Comparison of ENCODE assay signal across 27 cellular contexts in genomic region chr12:58819945-58820344, GRCh38.
DNase-seq lines count a peak whose midpoint lies in the region; ATAC-seq and TF ChIP-seq lines count a peak whose summit lies in the region.
"Had no signal": no experiment of that assay in that cellular context is flagged by ENCODE, and none has a peak within 500 bp of the region (broad histone marks: within the 10 kb centered on the region; RNA-seq: fewer than 3 reads in every experiment).

No MANE protein-coding gene starts in this region.

- no peaks in the 10 kb centered on the region for H3K9me3 ChIP-seq in sigmoid colon
- H3K9me3 ChIP-seq: Peyer's patch, prostate gland, SJSA1, transverse colon had no signal

- H3K36me3 Mint-ChIP-seq in effector memory CD8-positive, alpha-beta T cell (ENCODE audit: insufficient read depth), result no peaks in the 10 kb centered on the region
- H3K36me3 Mint-ChIP-seq: activated naive CD4-positive, alpha-beta T cell treated with anti-CD3 and anti-CD28 coated beads, Interleukin-2, amount 50 U/mL, for 24 hours; CD4-positive, CD25-positive, alpha-beta regulatory T cell; natural killer cell treated with Interleukin-12 subunit alpha and Interleukin-12 subunit beta and Interleukin-15 and Interleukin-18, amount 100 ng/mL, for 72 hours had no signal

- H3K27me3 ChIP-seq in KMS-11 (ENCODE audit: insufficient read depth, low read depth) (no peaks in the 10 kb centered on the region), sigmoid colon (no peaks in the 10 kb centered on the region)
- H3K27me3 ChIP-seq: Peyer's patch, SJSA1, transverse colon had no signal

- no peaks in the 10 kb centered on the region for H3K4me1 Mint-ChIP-seq in effector memory CD8-positive, alpha-beta T cell (ENCODE audit: low read depth in 2 of 2)
- H3K4me1 Mint-ChIP-seq: activated CD4-positive, alpha-beta T cell treated with anti-CD3 and anti-CD28 coated beads for 36 hours; activated naive CD4-positive, alpha-beta T cell treated with anti-CD3 and anti-CD28 coated beads, Interleukin-2, amount 50 U/mL, for 24 hours; CD4-positive, CD25-positive, alpha-beta regulatory T cell had no signal

- H3K4me1 ChIP-seq in KMS-11 (ENCODE audit: low read depth, poor library complexity, severe bottlenecking) (peaks cover 15% of the 10 kb centered on the region), sigmoid colon (peaks cover 0 to 14% (median 5%) of the 10 kb centered on the region in 4 donors)
- H3K4me1 ChIP-seq: Peyer's patch, prostate gland had no signal

- H3K9me3 Mint-ChIP-seq in effector memory CD8-positive, alpha-beta T cell, result peaks cover 6 to 10% of the 10 kb centered on the region in 2 donors
- H3K9me3 Mint-ChIP-seq: HFFc6 had no signal

- H3K79me2 ChIP-seq in KMS-11 (ENCODE audit: insufficient read depth, low read depth), result no peaks in the 10 kb centered on the region

- H3K27ac Mint-ChIP-seq in effector memory CD8-positive, alpha-beta T cell, result no peak overlapping the region
- H3K27ac Mint-ChIP-seq: activated CD4-positive, alpha-beta T cell treated with anti-CD3 and anti-CD28 coated beads for 36 hours; activated naive CD4-positive, alpha-beta T cell treated with anti-CD3 and anti-CD28 coated beads, Interleukin-2, amount 50 U/mL, for 24 hours; CD4-positive, CD25-positive, alpha-beta regulatory T cell; HFFc6; natural killer cell treated with Interleukin-12 subunit alpha and Interleukin-12 subunit beta and Interleukin-15 and Interleukin-18, amount 100 ng/mL, for 72 hours had no signal

- ATAC-seq in HG03196 (IDR thresholded peaks at IDR 0.05; ENCODE audit: unreplicated experiment) (no peak), HG03139 (IDR thresholded peaks at IDR 0.05; ENCODE audit: unreplicated experiment) (no peak)
- ATAC-seq in effector memory CD8-positive, alpha-beta T cell (replicated peaks), result no peak
- ATAC-seq: activated CD4-positive, alpha-beta T cell treated with anti-CD3 and anti-CD28 coated beads for 36 hours; natural killer cell treated with Interleukin-12 subunit alpha and Interleukin-12 subunit beta and Interleukin-15 and Interleukin-18, amount 100 ng/mL, for 72 hours had no signal

- H3K4me3 Mint-ChIP-seq in effector memory CD8-positive, alpha-beta T cell, result no peak overlapping the region
- H3K4me3 Mint-ChIP-seq: activated CD4-positive, alpha-beta T cell treated with anti-CD3 and anti-CD28 coated beads for 36 hours; activated naive CD4-positive, alpha-beta T cell treated with anti-CD3 and anti-CD28 coated beads, Interleukin-2, amount 50 U/mL, for 24 hours; CD4-positive, CD25-positive, alpha-beta regulatory T cell; HFFc6; natural killer cell treated with Interleukin-12 subunit alpha and Interleukin-12 subunit beta and Interleukin-15 and Interleukin-18, amount 100 ng/mL, for 72 hours had no signal

- H3K4me3 ChIP-seq in KMS-11 (IDR thresholded peaks at IDR 0.05; ENCODE audit: insufficient read depth, low read depth, low read length) (no peak overlapping the region), choroid plexus epithelial cell (ENCODE audit: low read depth, low read length) (no peak overlapping the region), sigmoid colon (no peak overlapping the region)
- H3K4me3 ChIP-seq: Peyer's patch, prostate gland, SJSA1, transverse colon had no signal

- H3K36me3 ChIP-seq in KMS-11 (ENCODE audit: insufficient read depth) (no peaks in the 10 kb centered on the region), sigmoid colon (no peaks in the 10 kb centered on the region)
- H3K36me3 ChIP-seq: Peyer's patch, prostate gland, SJSA1, transverse colon had no signal

- 69% methylated on average over 1 of the region's 1 CpG for WGBS in sigmoid colon, 2 donors

- intact Hi-C loops in sigmoid colon (cut with DNase I), result loop anchor here (10.0 kb wide), 1 partner anchor 265 kb away; no protein-coding TSS in a partner anchor

- no peak overlapping the region for H2AFZ ChIP-seq in KMS-11 (ENCODE audit: low read depth)

- H3K4me2 ChIP-seq in KMS-11, result peak overlapping the region; percentile 4; the same call in 1 of the 2 replicates

- no peak for TF ChIP-seq EP300 in sigmoid colon (IDR thresholded peaks at IDR 0.05)

- peak; percentile 34 for DNase-seq in choroid plexus epithelial cell (ENCODE audit: low read depth)
- DNase-seq in medulla oblongata (ENCODE audit: extremely low spot score), result peak; percentile 41
- no peak for DNase-seq in sigmoid colon
- no peak for DNase-seq in effector memory CD8-positive, alpha-beta T cell
- DNase-seq in HK-2 (ENCODE audit: unreplicated experiment), result no peak
- DNase-seq: activated CD4-positive, alpha-beta T cell treated with anti-CD3 and anti-CD28 coated beads for 36 hours; activated T-cell treated with anti-CD3 and anti-CD28 coated beads, Interleukin-2, amount 50 U/mL, for 48 hours; aorta; CD4-positive, CD25-positive, alpha-beta regulatory T cell; DMS 273 treated with DMSO at 0.1 percent for 48 hours; effector CD8-positive, alpha-beta T cell; HFFc6; NCI-H1105 treated with DMSO at 0.1 percent for 48 hours; NCI-H2081; NCI-H510A; Peyer's patch; small intestine; stimulated activated CD4-positive, alpha-beta T cell treated with anti-CD3 and anti-CD28 coated beads, Interleukin-2, amount 100 ng/mL, for 48 hours; stimulated activated naive CD4-positive, alpha-beta T cell; transverse colon had no signal

- no peaks in the 10 kb centered on the region for H3K27me3 Mint-ChIP-seq in effector memory CD8-positive, alpha-beta T cell
- H3K27me3 Mint-ChIP-seq: CD4-positive, CD25-positive, alpha-beta regulatory T cell; natural killer cell treated with Interleukin-12 subunit alpha and Interleukin-12 subunit beta and Interleukin-15 and Interleukin-18, amount 100 ng/mL, for 72 hours had no signal

- no peaks in the 10 kb centered on the region for H4K20me1 ChIP-seq in KMS-11 (ENCODE audit: insufficient read depth)

- H3K27ac ChIP-seq in KMS-11, result peak overlapping the region; percentile 16; the same call in 1 of the 2 replicates
- peak overlapping the region in 3 of 4 donors; percentile 41 to 66 (median 41) for H3K27ac ChIP-seq in sigmoid colon
- H3K27ac ChIP-seq: Peyer's patch, prostate gland, SJSA1 had no signal

- TF ChIP-seq CTCF in KMS-11 (conservative IDR thresholded peaks at IDR 0.05; ENCODE audit: low read depth, low read length), result no peak
- TF ChIP-seq CTCF in choroid plexus epithelial cell (conservative IDR thresholded peaks at IDR 0.05; ENCODE audit: low read depth, low read length), result no peak
- no peak for TF ChIP-seq CTCF in sigmoid colon (IDR thresholded peaks at IDR 0.05)

- H3K9ac ChIP-seq in KMS-11, result no peak overlapping the region

- TF ChIP-seq POLR2A in sigmoid colon (IDR thresholded peaks at IDR 0.05), result no peak

Comparison
In these comparisons a context has a peak if more than half of its experiments do, and no peak if none do; other contexts are left out.
1. DNase-seq: peak in choroid plexus epithelial cell (single experiment) and medulla oblongata (single experiment); none in sigmoid colon (single experiment), effector memory CD8-positive, alpha-beta T cell (0 of 3) and HK-2 (single experiment).